Comparison of ENCODE assay signal across 13 cellular contexts in the genomic region with DNA sequence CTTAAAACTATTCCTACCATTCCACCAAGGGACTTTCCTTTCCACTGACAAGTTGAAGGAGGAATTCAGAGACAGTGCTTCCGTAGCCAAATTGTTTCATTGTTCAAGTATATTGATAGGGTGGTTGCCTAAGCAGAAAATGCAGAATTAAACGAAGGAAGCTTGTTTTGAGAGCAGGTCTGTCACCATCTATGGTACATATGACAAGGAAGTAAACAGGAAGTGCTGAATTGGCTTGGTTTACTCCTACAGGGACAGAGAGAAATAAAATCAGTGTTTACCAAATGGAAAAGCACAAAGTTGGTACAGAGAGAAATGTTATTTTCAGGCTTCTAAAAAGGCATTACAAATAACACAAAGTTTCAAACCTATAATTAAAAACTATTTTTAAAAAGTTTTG.
A peak's percentile ranks its signal among the peaks of the same experiment; 100 is the strongest.
DNase-seq lines count a peak whose midpoint lies in the region; ATAC-seq and TF ChIP-seq lines count a peak whose summit lies in the region.
"Had no signal": no experiment of that assay in that cellular context is flagged by ENCODE, and none has a peak within 500 bp of the region (broad histone marks: within the 10 kb centered on the region; RNA-seq: fewer than 3 reads in every experiment).

No MANE protein-coding gene starts in this region.

- H3K79me1 ChIP-seq in IMR-90 (ENCODE audit: low read depth in 1 of 2, low read length in 2 of 2), result no peaks in the 10 kb centered on the region

- no peak overlapping the region for H2AFZ ChIP-seq in IMR-90 (replicated peaks; ENCODE audit: low read length, poor library complexity)

- H3K4me2 ChIP-seq in IMR-90 (ENCODE audit: low read depth, low read length), result peak overlapping the region; percentile 4; the same call in 1 of the 2 replicates

- H3K4me1 Mint-ChIP-seq in activated CD4-positive, alpha-beta T cell treated with anti-CD3 and anti-CD28 coated beads, Interleukin-2, amount 10 ng/mL, durations not matched to agents 7 days and 5 days, result peaks cover 21% of the 10 kb centered on the region
- peaks cover 19% of the 10 kb centered on the region for H3K4me1 Mint-ChIP-seq in activated T-helper 17 cell treated with anti-CD3 and anti-CD28 coated beads, Interleukin-2, amount 50 U/mL, for 72 hours
- H3K4me1 Mint-ChIP-seq: B cell had no signal

- H3K27ac Mint-ChIP-seq in activated CD4-positive, alpha-beta T cell treated with anti-CD3 and anti-CD28 coated beads, Interleukin-2, amount 10 ng/mL, durations not matched to agents 7 days and 5 days, result peak overlapping the region; percentile 33
- H3K27ac Mint-ChIP-seq in activated T-helper 17 cell treated with anti-CD3 and anti-CD28 coated beads, Interleukin-2, amount 50 U/mL, for 72 hours, result peak overlapping the region; percentile 48
- H3K27ac Mint-ChIP-seq: B cell, H9 had no signal

- no peak for TF ChIP-seq CTCF in IMR-90 (conservative IDR thresholded peaks at IDR 0.05; ENCODE audit: low read depth, low read length)
- no peak for TF ChIP-seq CTCF in upper lobe of right lung (IDR thresholded peaks at IDR 0.05)

- CTCF ChIA-PET in activated CD4-positive, alpha-beta T cell treated with anti-CD3 and anti-CD28 coated beads, Interleukin-2, amount 10 ng/mL, durations not matched to agents 7 days and 5 days (lab: Charles Lee), result no interaction called here
- CTCF ChIA-PET in IMR-90 (lab: Yijun Ruan, JAX), result interaction anchor here (1.0 kb wide), 1 partner anchor 9 kb away, joined by 3 read pairs; no protein-coding TSS in a partner anchor

- no peak overlapping the region for H2BK20ac ChIP-seq in IMR-90 (ENCODE audit: low read depth, low read length)

- DNase-seq in activated CD4-positive, alpha-beta T cell treated with anti-CD3 and anti-CD28 coated beads, Interleukin-2, amount 10 ng/mL, durations not matched to agents 7 days and 5 days, result no peak
- DNase-seq in activated CD4-positive, alpha-beta T cell treated with anti-CD3 and anti-CD28 coated beads, Interleukin-2, amount 50 U/mL, for 48 hours, result no peak
- no peak for DNase-seq in IMR-90
- DNase-seq in upper lobe of right lung, result no peak
- DNase-seq in activated CD8-positive, alpha-beta memory T cell treated with anti-CD3 and anti-CD28 coated beads, Interleukin-2, amount 50 U/mL, for 48 hours, result no peak
- DNase-seq: CD8-positive, alpha-beta memory T cell; COR-L47; DMS 273 treated with DMSO at 0.1 percent for 48 hours; H9 had no signal

- no peak overlapping the region for H2BK15ac ChIP-seq in IMR-90 (ENCODE audit: low read depth, low read length)

- in situ Hi-C loops in IMR-90 (cut with MboI; ENCODE audit: low sequenced_read_pairs), result no loop called here

- ATAC-seq in IMR-90 (ENCODE audit: low read depth) (no peak; the same call in 1 of the 2 replicates), upper lobe of right lung (peak; percentile 31), GM18505 (IDR thresholded peaks at IDR 0.05; ENCODE audit: unreplicated experiment) (no peak)
- no peak for ATAC-seq in activated T-helper 17 cell treated with anti-CD3 and anti-CD28 coated beads, Interleukin-2, amount 50 U/mL, for 72 hours (replicated peaks)

- dilution Hi-C loops in IMR-90 (cut with HindIII; ENCODE audit: low sequenced_read_pairs, unreplicated experiment), result no loop called here

- no peak overlapping the region for H2AK9ac ChIP-seq in IMR-90 (replicated peaks; ENCODE audit: low read depth, low read length, poor library complexity)

- no peaks in the 10 kb centered on the region for H4K20me1 ChIP-seq in IMR-90 (ENCODE audit: insufficient read depth, low read length)
- H4K20me1 ChIP-seq: BLaER1 treated with 17β-estradiol and CSF1 and Interleukin-3, amounts not matched to agents 10 nM and 100 nM had no signal

- no peak for TF ChIP-seq RAD21 in IMR-90 (IDR thresholded peaks at IDR 0.05; ENCODE audit: low read length)

- no peaks in the 10 kb centered on the region for H3K27me3 ChIP-seq in IMR-90 (ENCODE audit: control insufficient read depth, insufficient read depth, low read length)
- H3K27me3 ChIP-seq in upper lobe of right lung, result no peaks in the 10 kb centered on the region
- H3K27me3 ChIP-seq: BLaER1 treated with 17β-estradiol and CSF1 and Interleukin-3, amounts not matched to agents 10 nM and 100 nM had no signal

- WGBS in IMR-90 (ENCODE audit: extremely low coverage in 2 of 2, insufficient read length in 1 of 2), 2 experiments, result no CpG with 5 or more reads among the region's 2 CpGs

- no peak overlapping the region for H3K14ac ChIP-seq in IMR-90 (replicated peaks; ENCODE audit: low read depth, low read length)

- TF ChIP-seq POLR2A in IMR-90 (IDR thresholded peaks at IDR 0.05; ENCODE audit: low read depth, low read length) (no peak), GM18505 (IDR thresholded peaks at IDR 0.05; ENCODE audit: borderline replicate concordance, extremely low read depth, insufficient read depth, insufficient read length) (no peak)

- no peak overlapping the region for H2BK5ac ChIP-seq in IMR-90 (ENCODE audit: low read depth, low read length, poor library complexity, severe bottlenecking)

- no peak overlapping the region for H2AK5ac ChIP-seq in IMR-90 (ENCODE audit: low read depth, low read length)

- peak overlapping the region; percentile 0; the same call in 1 of the 2 replicates for H3K18ac ChIP-seq in IMR-90 (ENCODE audit: low read depth, low read length)

- no peak overlapping the region for H4K5ac ChIP-seq in IMR-90 (ENCODE audit: low read depth, low read length)

- H3K9me1 ChIP-seq in IMR-90 (ENCODE audit: insufficient read depth, low read length), result peaks cover 9% of the 10 kb centered on the region

- H3K36me3 ChIP-seq in IMR-90 (ENCODE audit: control insufficient read depth, insufficient read depth, low read length) (no peaks in the 10 kb centered on the region), upper lobe of right lung (no peaks in the 10 kb centered on the region)
- H3K36me3 ChIP-seq: BLaER1 treated with 17β-estradiol and CSF1 and Interleukin-3, amounts not matched to agents 10 nM and 100 nM had no signal

- peaks cover 5% of the 10 kb centered on the region for H3K9me3 Mint-ChIP-seq in activated CD4-positive, alpha-beta T cell treated with anti-CD3 and anti-CD28 coated beads, Interleukin-2, amount 10 ng/mL, durations not matched to agents 7 days and 5 days
- no peaks in the 10 kb centered on the region for H3K9me3 Mint-ChIP-seq in activated T-helper 17 cell treated with anti-CD3 and anti-CD28 coated beads, Interleukin-2, amount 50 U/mL, for 72 hours
- H3K9me3 Mint-ChIP-seq: CD8-positive, alpha-beta memory T cell; H9 had no signal

- H3K4me3 ChIP-seq in IMR-90 (ENCODE audit: insufficient read depth, low read depth, low read length), result no peak overlapping the region
- H3K4me3 ChIP-seq in upper lobe of right lung, result no peak overlapping the region
- H3K4me3 ChIP-seq: BLaER1 treated with 17β-estradiol and CSF1 and Interleukin-3, amounts not matched to agents 10 nM and 100 nM had no signal

- no peak overlapping the region for H3K56ac ChIP-seq in IMR-90 (ENCODE audit: extremely low read depth, insufficient read depth, low read length)

- H3K4me3 Mint-ChIP-seq in activated CD4-positive, alpha-beta T cell treated with anti-CD3 and anti-CD28 coated beads, Interleukin-2, amount 10 ng/mL, durations not matched to agents 7 days and 5 days, result no peak overlapping the region
- H3K4me3 Mint-ChIP-seq in activated T-helper 17 cell treated with anti-CD3 and anti-CD28 coated beads, Interleukin-2, amount 50 U/mL, for 72 hours, result no peak overlapping the region
- H3K4me3 Mint-ChIP-seq: B cell, H9 had no signal

- peaks cover 12% of the 10 kb centered on the region for H3K4me1 ChIP-seq in IMR-90 (ENCODE audit: control insufficient read depth, insufficient read depth, low read length)
- H3K4me1 ChIP-seq in upper lobe of right lung, result no peaks in the 10 kb centered on the region

- H3K9me3 ChIP-seq in IMR-90 (ENCODE audit: control insufficient read depth, insufficient read depth, low read length) (no peaks in the 10 kb centered on the region), upper lobe of right lung (no peaks in the 10 kb centered on the region)
- H3K9me3 ChIP-seq: BLaER1 treated with 17β-estradiol and CSF1 and Interleukin-3, amounts not matched to agents 10 nM and 100 nM had no signal

- no peak overlapping the region for H3K23ac ChIP-seq in IMR-90 (ENCODE audit: low read depth, low read length)

- H4K91ac ChIP-seq in IMR-90 (ENCODE audit: insufficient read depth, low read depth, low read length), result no peak overlapping the region

- intact Hi-C loops in IMR-90 (cut with micrococcal nuclease), result no loop called here
- intact Hi-C loops in upper lobe of right lung (cut with DNase I), result no loop called here

- H3K36me3 Mint-ChIP-seq in activated CD4-positive, alpha-beta T cell treated with anti-CD3 and anti-CD28 coated beads, Interleukin-2, amount 10 ng/mL, durations not matched to agents 7 days and 5 days (ENCODE audit: low read depth), result peaks cover 13% of the 10 kb centered on the region
- H3K36me3 Mint-ChIP-seq in activated T-helper 17 cell treated with anti-CD3 and anti-CD28 coated beads, Interleukin-2, amount 50 U/mL, for 72 hours (ENCODE audit: low read depth), result no peaks in the 10 kb centered on the region

- no TSS peak for BruUV-seq in IMR-90 (replicated peaks; lab: Mats Ljungman, UMichigan)

- H2BK120ac ChIP-seq in IMR-90 (ENCODE audit: low read depth, low read length), result no peak overlapping the region

- H3K27me3 Mint-ChIP-seq in activated CD4-positive, alpha-beta T cell treated with anti-CD3 and anti-CD28 coated beads, Interleukin-2, amount 10 ng/mL, durations not matched to agents 7 days and 5 days, result no peaks in the 10 kb centered on the region
- no peaks in the 10 kb centered on the region for H3K27me3 Mint-ChIP-seq in activated T-helper 17 cell treated with anti-CD3 and anti-CD28 coated beads, Interleukin-2, amount 50 U/mL, for 72 hours
- H3K27me3 Mint-ChIP-seq: B cell; CD8-positive, alpha-beta memory T cell had no signal

- no peak overlapping the region for H3K9ac ChIP-seq in IMR-90 (ENCODE audit: low read depth, low read length)
- H3K9ac ChIP-seq: BLaER1 treated with 17β-estradiol and CSF1 and Interleukin-3, amounts not matched to agents 10 nM and 100 nM had no signal

- H4K8ac ChIP-seq in IMR-90 (ENCODE audit: low read depth in 2 of 2, low read length in 2 of 2), result no peak overlapping the region

- no peak overlapping the region for H3K4ac ChIP-seq in IMR-90 (ENCODE audit: low read depth, low read length)

- no peak overlapping the region for H3K27ac ChIP-seq in IMR-90 (ENCODE audit: insufficient read depth, low read length)
- H3K27ac ChIP-seq in upper lobe of right lung, result no peak overlapping the region

- POLR2A ChIA-PET in activated CD4-positive, alpha-beta T cell treated with anti-CD3 and anti-CD28 coated beads, Interleukin-2, amount 10 ng/mL, durations not matched to agents 7 days and 5 days (lab: Charles Lee), result no interaction called here
- POLR2A ChIA-PET in IMR-90 (lab: Charles Lee; ENCODE audit: unreplicated experiment), result no interaction called here

TF ChIP-seq in IMR-90, 13 proteins besides CTCF, POLR2A, EP300 and RAD21 (continues in another document):
- no peak for TF ChIP-seq CEBPB (IDR thresholded peaks at IDR 0.05; ENCODE audit: low read depth, low read length)
- no peak for TF ChIP-seq MAFK (IDR thresholded peaks at IDR 0.05; ENCODE audit: low read depth, low read length)
- no peak for TF ChIP-seq CHD1 (IDR thresholded peaks at IDR 0.05; ENCODE audit: low read depth, low read length)
- TF ChIP-seq RCOR1 (IDR thresholded peaks at IDR 0.05; ENCODE audit: insufficient replicate concordance, low read length), result no peak
- TF ChIP-seq BHLHE40 (IDR thresholded peaks at IDR 0.05; ENCODE audit: low read depth, low read length), result no peak
- no peak for TF ChIP-seq SMC3 (IDR thresholded peaks at IDR 0.05; ENCODE audit: low read depth, low read length)
